Comparison of ENCODE assay signal across 13 cellular contexts in genomic region chr1:198829948-198830347, GRCh38.
DNase-seq lines count a peak whose midpoint lies in the region; ATAC-seq and TF ChIP-seq lines count a peak whose summit lies in the region.
"Had no signal": no experiment of that assay in that cellular context is flagged by ENCODE, and none has a peak within 500 bp of the region (broad histone marks: within the 10 kb centered on the region; RNA-seq: fewer than 3 reads in every experiment).

No MANE protein-coding gene starts in this region.

- H3K9me2 ChIP-seq in HCT116 (ENCODE audit: insufficient read depth) = no peaks in the 10 kb centered on the region

- no peaks in the 10 kb centered on the region for H3K4me1 ChIP-seq in HCT116 (ENCODE audit: control insufficient read depth in 1 of 2, insufficient read depth in 2 of 2, low read length in 2 of 2)
- H3K4me1 ChIP-seq: Peyer's patch had no signal

- CTCF ChIA-PET in HCT116 (lab: Charles Lee) = no interaction called here

- no peak for TF ChIP-seq POLR2A in HCT116 (IDR thresholded peaks at IDR 0.05; ENCODE audit: borderline replicate concordance, extremely low read depth, insufficient read depth, insufficient read length)

- no peak overlapping the region for H3K4me2 ChIP-seq in HCT116 (ENCODE audit: low read length)

- no peaks in the 10 kb centered on the region for H3K79me2 ChIP-seq in HCT116 (ENCODE audit: insufficient read depth, low read length)

- intact Hi-C loops in HCT116 (cut with micrococcal nuclease) = no loop called here
- intact Hi-C loops in cardiac septum (cut with DNase I) = no loop called here

- TF ChIP-seq RAD21 in HCT116 (IDR thresholded peaks at IDR 0.05; ENCODE audit: low read depth) = peak; percentile 32; the same call in 1 of the 2 replicates

- H3K9me3 ChIP-seq in HCT116 (ENCODE audit: control insufficient read depth in 1 of 2, insufficient read depth in 1 of 2, low read depth in 1 of 2, low read length in 2 of 2) = no peaks in the 10 kb centered on the region
- H3K9me3 ChIP-seq: Peyer's patch had no signal

- H3K27ac ChIP-seq in HCT116 (ENCODE audit: low read depth, low read length) = no peak overlapping the region
- H3K27ac ChIP-seq: epithelial cell of prostate, Peyer's patch had no signal

- in situ Hi-C loops in astrocyte of the spinal cord (cut with HindIII; ENCODE audit: low sequenced_read_pairs) = no loop called here

- RAD21 ChIA-PET in HCT116 (lab: Charles Lee; ENCODE audit: low non-redundant PET in 1 of 2, low total read pairs in 2 of 2, uncharacterized antibody in 2 of 2, unreplicated experiment in 2 of 2) = no interaction called here

- POLR2A ChIA-PET in HCT116 (lab: Charles Lee) = no interaction called here

- BruUV-seq in HCT116 (replicated peaks; lab: Mats Ljungman, UMichigan) = no TSS peak

- peak; percentile 40 for TF ChIP-seq CTCF in AG09309 (IDR thresholded peaks at IDR 0.05; ENCODE audit: control insufficient read depth, insufficient read depth, low read depth, low read length, missing control alignments)
- 0 out of 6 replicates have a peak, but pooled peaks of 1 of the 3 experiments have one; percentile 15 for TF ChIP-seq CTCF in HCT116 (IDR thresholded peaks at IDR 0.05 in 2 of 3, conservative IDR thresholded peaks at IDR 0.05 in 1 of 3; ENCODE audit: borderline replicate concordance in 1 of 3, insufficient read depth in 1 of 3, low read depth in 2 of 3, low read length in 2 of 3)
- peak; percentile 51 for TF ChIP-seq CTCF in astrocyte of the spinal cord (IDR thresholded peaks at IDR 0.05; ENCODE audit: low read depth, low read length)

- H3K36me3 ChIP-seq in HCT116 (ENCODE audit: control insufficient read depth in 1 of 2, insufficient read depth in 2 of 2, low read length in 2 of 2) = no peaks in the 10 kb centered on the region
- H3K36me3 ChIP-seq: Peyer's patch had no signal

- ATAC-seq in HCT116 (no peak), HG03457 (IDR thresholded peaks at IDR 0.05; ENCODE audit: unreplicated experiment) (no peak), HG03460 (IDR thresholded peaks at IDR 0.05; ENCODE audit: unreplicated experiment) (no peak)

- H4K20me1 ChIP-seq in HCT116 (ENCODE audit: insufficient read depth) = no peaks in the 10 kb centered on the region

- no peak overlapping the region for H3K4me3 ChIP-seq in AG09309 (ENCODE audit: control insufficient read depth, low read depth, low read length)
- H3K4me3 ChIP-seq in HCT116 (replicated peaks in 1 of 2; ENCODE audit: low read depth in 1 of 2, low read length in 2 of 2) = no peak overlapping the region
- no peak overlapping the region for H3K4me3 ChIP-seq in astrocyte of the spinal cord (ENCODE audit: low read depth, low read length)
- H3K4me3 ChIP-seq: Peyer's patch had no signal

- no peak overlapping the region for H3K9ac ChIP-seq in HCT116 (ENCODE audit: low read length)

- DNase-seq in AG09309 (ENCODE audit: low read depth) (no peak), HCT116 (ENCODE audit: low read depth, low spot score) (no peak), astrocyte of the spinal cord (ENCODE audit: low read depth, low spot score) (peak; percentile 51), iPS DF 4.7 (ENCODE audit: extremely low read depth, low spot score) (peak; percentile 16), cardiac septum (ENCODE audit: low spot score) (no peak), C1 segment of cervical spinal cord (lab: John Stamatoyannopoulos, UW) (no peak)
- DNase-seq: activated gamma-delta T cell treated with Interleukin-2 at 50 U/mL for 16 hours, COR-L47, NCI-H1417, Peyer's patch had no signal

- no peaks in the 10 kb centered on the region for H3K27me3 ChIP-seq in HCT116 (ENCODE audit: insufficient read depth, low read length)
- H3K27me3 ChIP-seq: Peyer's patch had no signal

- H2AFZ ChIP-seq in HCT116 (ENCODE audit: low read depth, low read length, poor library complexity, severe bottlenecking) = no peak overlapping the region

TF ChIP-seq in HCT116, 20 proteins besides CTCF, POLR2A, EP300 and RAD21:
- TF ChIP-seq TCF7L2 (IDR thresholded peaks at IDR 0.05; ENCODE audit: borderline replicate concordance, extremely low read depth, insufficient read depth, insufficient read length) = no peak
- no peak for TF ChIP-seq ELF1 (IDR thresholded peaks at IDR 0.05; ENCODE audit: borderline replicate concordance, low read depth)
- TF ChIP-seq ATF3 (IDR thresholded peaks at IDR 0.05) = no peak
- no peak for TF ChIP-seq ZNF274 (IDR thresholded peaks at IDR 0.05; ENCODE audit: low read depth, low read length)
- no peak for TF ChIP-seq MAX (IDR thresholded peaks at IDR 0.05)
- no peak for TF ChIP-seq CBX3 (IDR thresholded peaks at IDR 0.05; ENCODE audit: low read depth)
- no peak for TF ChIP-seq ZFX (IDR thresholded peaks at IDR 0.05)
- no peak for TF ChIP-seq POLR2AphosphoS5 (IDR thresholded peaks at IDR 0.05; ENCODE audit: low read depth, low read length)
- no peak for TF ChIP-seq FOSL1 (IDR thresholded peaks at IDR 0.05; ENCODE audit: low read depth)
- TF ChIP-seq REST (IDR thresholded peaks at IDR 0.05; ENCODE audit: low read depth) = no peak
TF ChIP-seq in HCT116: peak in this region for 0.

Comparison
In these comparisons a context has a peak if more than half of its experiments do, and no peak if none do; other contexts are left out.
1. DNase-seq: peak in astrocyte of the spinal cord (single experiment) and iPS DF 4.7 (single experiment); none in AG09309 (single experiment), HCT116 (single experiment), cardiac septum (single experiment) and C1 segment of cervical spinal cord (0 of 14).